In the genomic region with DNA sequence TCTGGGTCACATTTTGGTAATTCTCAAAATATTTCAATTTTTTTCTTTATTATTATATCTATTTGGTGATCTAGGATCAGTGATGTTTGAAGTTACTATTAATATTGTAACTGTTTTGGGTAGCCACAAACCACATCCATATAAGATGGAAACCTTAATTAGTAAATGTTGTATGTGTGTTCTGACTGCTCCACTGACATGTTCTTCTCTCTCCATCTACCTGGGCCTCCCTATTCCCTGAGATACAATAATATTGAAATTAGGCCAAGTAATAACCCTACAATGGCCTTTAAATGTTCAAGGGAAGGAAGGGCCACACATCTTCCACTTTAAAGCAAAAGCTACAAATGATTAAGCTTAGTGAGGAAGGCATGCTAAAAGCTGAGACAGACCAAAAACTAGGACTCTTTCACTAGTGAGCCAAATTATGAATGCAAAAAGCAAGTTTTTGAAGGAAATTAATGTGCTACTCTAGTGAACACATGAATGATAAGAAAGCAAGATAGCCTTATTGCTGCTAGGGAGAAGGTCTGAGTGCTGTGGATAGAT, we compare ENCODE assay signal across 23 cellular contexts.
DNase-seq lines count a peak whose midpoint lies in the region; ATAC-seq lines count a peak whose summit lies in the region.
"Had no signal": no experiment of that assay in that cellular context is flagged by ENCODE, and none has a peak within 500 bp of the region (broad histone marks: within the 10 kb centered on the region; RNA-seq: fewer than 3 reads in every experiment).

No MANE protein-coding gene starts in this region.

- H3K9me3 Mint-ChIP-seq in activated CD4-positive, alpha-beta T cell treated with anti-CD3 and anti-CD28 coated beads, Interleukin-2, amount 10 ng/mL, durations not matched to agents 7 days and 5 days, result peaks cover 18% of the 10 kb centered on the region
- peaks cover 5% of the 10 kb centered on the region for H3K9me3 Mint-ChIP-seq in activated naive CD8-positive, alpha-beta T cell treated with anti-CD3 and anti-CD28 coated beads, Interleukin-2, amount 50 U/mL, for 24 hours
- H3K9me3 Mint-ChIP-seq in activated naive CD8-positive, alpha-beta T cell treated with anti-CD3 and anti-CD28 coated beads for 36 hours, result no peaks in the 10 kb centered on the region
- peaks cover 7% of the 10 kb centered on the region for H3K9me3 Mint-ChIP-seq in activated CD4-positive, alpha-beta memory T cell treated with anti-CD3 and anti-CD28 coated beads, Interleukin-2, amount 10 ng/mL, durations not matched to agents 7 days and 5 days
- H3K9me3 Mint-ChIP-seq in stimulated activated effector memory CD8-positive, alpha-beta T cell treated with anti-CD3 and anti-CD28 coated beads, Interleukin-12 subunit alpha, Interleukin-12 subunit beta, amount 100 ng/mL, for 72 hours, result peaks cover 4% of the 10 kb centered on the region

- no peak overlapping the region for H3K4me3 ChIP-seq in MG63
- H3K4me3 ChIP-seq: PC-9 had no signal

- H3K27me3 Mint-ChIP-seq in activated CD4-positive, alpha-beta T cell treated with anti-CD3 and anti-CD28 coated beads, Interleukin-2, amount 10 ng/mL, durations not matched to agents 7 days and 5 days, result no peaks in the 10 kb centered on the region
- H3K27me3 Mint-ChIP-seq in activated naive CD8-positive, alpha-beta T cell treated with anti-CD3 and anti-CD28 coated beads, Interleukin-2, amount 50 U/mL, for 24 hours, result peaks cover 3% of the 10 kb centered on the region
- peaks cover 14% of the 10 kb centered on the region for H3K27me3 Mint-ChIP-seq in activated naive CD8-positive, alpha-beta T cell treated with anti-CD3 and anti-CD28 coated beads for 36 hours
- H3K27me3 Mint-ChIP-seq in activated CD4-positive, alpha-beta memory T cell treated with anti-CD3 and anti-CD28 coated beads, Interleukin-2, amount 10 ng/mL, durations not matched to agents 7 days and 5 days, result no peaks in the 10 kb centered on the region

- peaks cover 3% of the 10 kb centered on the region for H3K9me3 ChIP-seq in MG63

- DNase-seq in activated CD4-positive, alpha-beta T cell treated with anti-CD3 and anti-CD28 coated beads, Interleukin-2, amount 10 ng/mL, durations not matched to agents 7 days and 5 days, result no peak
- no peak for DNase-seq in activated CD4-positive, alpha-beta T cell treated with anti-CD3 and anti-CD28 coated beads for 4 hours
- DNase-seq in activated naive CD8-positive, alpha-beta T cell treated with anti-CD3 and anti-CD28 coated beads, Interleukin-2, amount 50 U/mL, for 24 hours, result no peak
- no peak for DNase-seq in activated naive CD8-positive, alpha-beta T cell treated with anti-CD3 and anti-CD28 coated beads for 36 hours
- no peak for DNase-seq in activated CD4-positive, alpha-beta memory T cell treated with anti-CD3 and anti-CD28 coated beads, Interleukin-2, amount 10 ng/mL, durations not matched to agents 7 days and 5 days
- no peak for DNase-seq in stimulated activated effector memory CD8-positive, alpha-beta T cell treated with anti-CD3 and anti-CD28 coated beads, Interleukin-12 subunit alpha, Interleukin-12 subunit beta, amount 100 ng/mL, for 72 hours (ENCODE audit: low spot score in 2 of 2)
- DNase-seq in cerebellum (ENCODE audit: low spot score), result no peak
- no peak for DNase-seq in MG63
- DNase-seq: AML-193; C1 segment of cervical spinal cord; CD8-positive, alpha-beta T cell; DMS53; GDM1; GOT3; HCEC 1CT; KG1; NCI-H1105; NCI-H146; NCI-H2029; NCI-H226; NCI-H510A treated with DMSO at 0.1 percent for 48 hours; NCI-H748 treated with DMSO at 0.1 percent for 48 hours; PC-9 had no signal

- peak overlapping the region; percentile 60 for H3K27ac Mint-ChIP-seq in activated CD4-positive, alpha-beta T cell treated with anti-CD3 and anti-CD28 coated beads, Interleukin-2, amount 10 ng/mL, durations not matched to agents 7 days and 5 days
- H3K27ac Mint-ChIP-seq in activated naive CD8-positive, alpha-beta T cell treated with anti-CD3 and anti-CD28 coated beads, Interleukin-2, amount 50 U/mL, for 24 hours, result peak overlapping the region; percentile 45
- no peak overlapping the region for H3K27ac Mint-ChIP-seq in activated naive CD8-positive, alpha-beta T cell treated with anti-CD3 and anti-CD28 coated beads for 36 hours
- H3K27ac Mint-ChIP-seq in activated CD4-positive, alpha-beta memory T cell treated with anti-CD3 and anti-CD28 coated beads, Interleukin-2, amount 10 ng/mL, durations not matched to agents 7 days and 5 days, result peak overlapping the region; percentile 36
- peak overlapping the region; percentile 56 for H3K27ac Mint-ChIP-seq in stimulated activated effector memory CD8-positive, alpha-beta T cell treated with anti-CD3 and anti-CD28 coated beads, Interleukin-12 subunit alpha, Interleukin-12 subunit beta, amount 100 ng/mL, for 72 hours
- H3K27ac Mint-ChIP-seq: CD8-positive, alpha-beta T cell had no signal

- H3K27me3 ChIP-seq in MG63, result no peaks in the 10 kb centered on the region

- CTCF ChIA-PET in activated CD4-positive, alpha-beta T cell treated with anti-CD3 and anti-CD28 coated beads, Interleukin-2, amount 10 ng/mL, durations not matched to agents 7 days and 5 days (lab: Charles Lee), result interaction anchor here (0.6 to 2.0 kb wide), 4 partner anchors 9 to 1465 kb away, joined by 3 to 4 read pairs (median 4); no protein-coding TSS in a partner anchor
- CTCF ChIA-PET in activated CD4-positive, alpha-beta memory T cell treated with anti-CD3 and anti-CD28 coated beads, Interleukin-2, amount 10 ng/mL, durations not matched to agents 7 days and 5 days (lab: Charles Lee), result no interaction called here

- H3K4me3 Mint-ChIP-seq in activated CD4-positive, alpha-beta T cell treated with anti-CD3 and anti-CD28 coated beads, Interleukin-2, amount 10 ng/mL, durations not matched to agents 7 days and 5 days, result no peak overlapping the region
- H3K4me3 Mint-ChIP-seq in activated naive CD8-positive, alpha-beta T cell treated with anti-CD3 and anti-CD28 coated beads, Interleukin-2, amount 50 U/mL, for 24 hours, result no peak overlapping the region
- H3K4me3 Mint-ChIP-seq in activated naive CD8-positive, alpha-beta T cell treated with anti-CD3 and anti-CD28 coated beads for 36 hours, result no peak overlapping the region
- H3K4me3 Mint-ChIP-seq in activated CD4-positive, alpha-beta memory T cell treated with anti-CD3 and anti-CD28 coated beads, Interleukin-2, amount 10 ng/mL, durations not matched to agents 7 days and 5 days, result no peak overlapping the region
- peak overlapping the region; percentile 41 for H3K4me3 Mint-ChIP-seq in stimulated activated effector memory CD8-positive, alpha-beta T cell treated with anti-CD3 and anti-CD28 coated beads, Interleukin-12 subunit alpha, Interleukin-12 subunit beta, amount 100 ng/mL, for 72 hours
- H3K4me3 Mint-ChIP-seq: CD8-positive, alpha-beta T cell had no signal

- H3K4me1 Mint-ChIP-seq in activated CD4-positive, alpha-beta T cell treated with anti-CD3 and anti-CD28 coated beads, Interleukin-2, amount 10 ng/mL, durations not matched to agents 7 days and 5 days, result peaks cover 40% of the 10 kb centered on the region
- H3K4me1 Mint-ChIP-seq in activated naive CD8-positive, alpha-beta T cell treated with anti-CD3 and anti-CD28 coated beads, Interleukin-2, amount 50 U/mL, for 24 hours, result peaks cover 6% of the 10 kb centered on the region
- H3K4me1 Mint-ChIP-seq in activated naive CD8-positive, alpha-beta T cell treated with anti-CD3 and anti-CD28 coated beads for 36 hours, result no peaks in the 10 kb centered on the region
- H3K4me1 Mint-ChIP-seq in activated CD4-positive, alpha-beta memory T cell treated with anti-CD3 and anti-CD28 coated beads, Interleukin-2, amount 10 ng/mL, durations not matched to agents 7 days and 5 days, result peaks cover 34% of the 10 kb centered on the region
- H3K4me1 Mint-ChIP-seq in stimulated activated effector memory CD8-positive, alpha-beta T cell treated with anti-CD3 and anti-CD28 coated beads, Interleukin-12 subunit alpha, Interleukin-12 subunit beta, amount 100 ng/mL, for 72 hours, result peaks cover 28% of the 10 kb centered on the region

- peaks cover 41% of the 10 kb centered on the region for H3K36me3 Mint-ChIP-seq in activated CD4-positive, alpha-beta T cell treated with anti-CD3 and anti-CD28 coated beads, Interleukin-2, amount 10 ng/mL, durations not matched to agents 7 days and 5 days (ENCODE audit: low read depth)
- no peaks in the 10 kb centered on the region for H3K36me3 Mint-ChIP-seq in activated naive CD8-positive, alpha-beta T cell treated with anti-CD3 and anti-CD28 coated beads, Interleukin-2, amount 50 U/mL, for 24 hours (ENCODE audit: low read depth)
- H3K36me3 Mint-ChIP-seq in activated naive CD8-positive, alpha-beta T cell treated with anti-CD3 and anti-CD28 coated beads for 36 hours, result no peaks in the 10 kb centered on the region
- H3K36me3 Mint-ChIP-seq in activated CD4-positive, alpha-beta memory T cell treated with anti-CD3 and anti-CD28 coated beads, Interleukin-2, amount 10 ng/mL, durations not matched to agents 7 days and 5 days (ENCODE audit: low read depth), result peaks cover 21% of the 10 kb centered on the region
- H3K36me3 Mint-ChIP-seq in stimulated activated effector memory CD8-positive, alpha-beta T cell treated with anti-CD3 and anti-CD28 coated beads, Interleukin-12 subunit alpha, Interleukin-12 subunit beta, amount 100 ng/mL, for 72 hours, result peaks cover 4% of the 10 kb centered on the region
- H3K36me3 Mint-ChIP-seq: CD8-positive, alpha-beta T cell had no signal

- POLR2A ChIA-PET in activated CD4-positive, alpha-beta T cell treated with anti-CD3 and anti-CD28 coated beads, Interleukin-2, amount 10 ng/mL, durations not matched to agents 7 days and 5 days (lab: Charles Lee), result no interaction called here
- POLR2A ChIA-PET in activated CD4-positive, alpha-beta memory T cell treated with anti-CD3 and anti-CD28 coated beads, Interleukin-2, amount 10 ng/mL, durations not matched to agents 7 days and 5 days (lab: Charles Lee), result interaction anchor here (0.6 to 0.8 kb wide), 2 partner anchors 98 to 212 kb away, joined by 3 read pairs; partner anchors contain the start of gene CDK1

- no peaks in the 10 kb centered on the region for H3K36me3 ChIP-seq in MG63

- peak; percentile 20 for ATAC-seq in activated naive CD8-positive, alpha-beta T cell treated with anti-CD3 and anti-CD28 coated beads, Interleukin-2, amount 50 U/mL, for 24 hours
- peak; percentile 88 for ATAC-seq in stimulated activated effector memory CD8-positive, alpha-beta T cell treated with anti-CD3 and anti-CD28 coated beads, Interleukin-12 subunit alpha, Interleukin-12 subunit beta, amount 100 ng/mL, for 72 hours
- ATAC-seq: CD8-positive, alpha-beta T cell had no signal
